13 cellular contexts compared by ENCODE assay signal in the genomic region with DNA sequence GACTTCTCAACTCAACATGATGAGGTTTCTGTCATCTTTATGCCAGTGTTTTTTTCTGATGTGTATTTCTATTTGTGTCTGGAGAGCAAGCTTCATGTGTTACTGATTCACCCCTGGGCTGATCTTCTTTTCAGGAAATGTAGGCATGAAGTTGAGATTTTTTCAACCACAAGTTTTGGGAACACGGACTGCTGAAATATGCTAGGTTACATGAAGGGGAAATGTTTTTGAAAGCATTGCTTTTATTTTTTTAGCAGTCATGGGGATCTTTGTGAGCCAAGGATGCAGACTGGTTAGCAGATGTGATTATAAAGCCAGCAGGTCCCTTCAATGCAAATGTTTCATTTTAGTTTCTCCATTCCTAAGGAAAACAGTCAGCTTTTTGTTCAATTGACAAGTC.
DNase-seq lines count a peak whose midpoint lies in the region; ATAC-seq and TF ChIP-seq lines count a peak whose summit lies in the region.
"Had no signal": no experiment of that assay in that cellular context is flagged by ENCODE, and none has a peak within 500 bp of the region (broad histone marks: within the 10 kb centered on the region; RNA-seq: fewer than 3 reads in every experiment).

No MANE protein-coding gene starts in this region.

- no peaks in the 10 kb centered on the region for H3K36me3 ChIP-seq in BJ (ENCODE audit: control insufficient read depth, insufficient read depth, low read length)

- H3K27me3 ChIP-seq in BJ (ENCODE audit: control insufficient read depth, insufficient read depth, low read length), result no peaks in the 10 kb centered on the region

- ATAC-seq in GM21515 (IDR thresholded peaks at IDR 0.05; ENCODE audit: unreplicated experiment), result peak; percentile 26

- TF ChIP-seq CTCF in BJ (IDR thresholded peaks at IDR 0.05; ENCODE audit: insufficient read depth, low read depth, low read length), result no peak

- peak; percentile 85 for DNase-seq in BJ (ENCODE audit: low read depth)
- peak; percentile 40 for DNase-seq in M059J (ENCODE audit: low read depth)
- peak; percentile 52 for DNase-seq in foreskin melanocyte
- DNase-seq in NCI-H345 treated with DMSO at 0.1 percent for 48 hours (lab: John Stamatoyannopoulos, UW; ENCODE audit: unreplicated experiment), result no peak
- no peak for DNase-seq in HuH-7 (ENCODE audit: low spot score)
- DNase-seq in activated CD4-positive, alpha-beta T cell treated with anti-CD3 and anti-CD28 coated beads for 4 hours, result no peak
- no peak for DNase-seq in NCI-H2227 treated with DMSO at 0.1 percent for 48 hours (lab: John Stamatoyannopoulos, UW)
- DNase-seq: activated CD8-positive, alpha-beta memory T cell treated with anti-CD3 and anti-CD28 coated beads for 24 hours; activated naive CD4-positive, alpha-beta T cell treated with anti-CD3 and anti-CD28 coated beads, Interleukin-2, amount 50 U/mL, for 16 hours; cortex of kidney; NCI-H446; T1000 had no signal

- POLR2A ChIA-PET in BJ (lab: Charles Lee), result interaction anchor here (0.6 kb wide), 2 partner anchors 9 to 287 kb away, joined by 3 to 4 read pairs; no protein-coding TSS in a partner anchor

- CTCF ChIA-PET in BJ (lab: Yijun Ruan, JAX), result no interaction called here

- H3K4me3 ChIP-seq in BJ (ENCODE audit: low read depth, low read length), result no peak overlapping the region

Comparison
In these comparisons a context has a peak if more than half of its experiments do, and no peak if none do; other contexts are left out.
1. DNase-seq: peak in BJ (single experiment), M059J (single experiment) and foreskin melanocyte (single experiment); none in NCI-H345 treated with DMSO at 0.1 percent for 48 hours (single experiment), HuH-7 (single experiment), activated CD4-positive, alpha-beta T cell treated with anti-CD3 and anti-CD28 coated beads for 4 hours (0 of 2) and NCI-H2227 treated with DMSO at 0.1 percent for 48 hours (single experiment).